In the genomic region with DNA sequence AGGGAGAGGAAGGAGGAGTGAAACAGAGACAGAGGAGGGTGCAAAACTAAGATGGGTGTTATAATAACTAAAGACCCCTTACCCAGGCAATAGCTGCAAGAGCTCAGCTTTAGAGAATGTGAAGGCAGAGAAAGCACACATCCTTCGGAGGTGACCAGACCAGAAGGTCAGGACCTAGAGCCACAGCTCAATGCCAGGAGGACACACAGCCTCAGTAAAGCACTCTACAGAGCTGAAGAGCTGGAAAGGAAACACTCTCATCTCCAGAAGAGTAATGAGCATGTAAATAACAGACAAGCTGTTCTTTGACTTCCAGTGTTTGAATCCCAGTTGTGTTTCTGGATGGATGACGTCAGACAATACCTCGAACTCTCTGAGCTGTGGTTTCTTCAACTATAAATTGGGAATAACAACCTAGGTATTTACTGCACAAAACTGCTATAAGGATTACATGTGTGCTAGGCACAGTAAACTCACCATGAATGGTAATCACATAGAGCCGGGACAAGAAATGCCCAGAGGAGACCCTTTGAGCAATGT, we compare ENCODE assay signal across 15 cellular contexts.
"Had no signal": no experiment of that assay in that cellular context is flagged by ENCODE, and none has a peak within 500 bp of the region (broad histone marks: within the 10 kb centered on the region; RNA-seq: fewer than 3 reads in every experiment).

No MANE protein-coding gene starts in this region.

- H3K27ac ChIP-seq: colonic mucosa, gastrocnemius medialis, heart right ventricle, parathyroid adenoma, thyroid gland, vagina, VCaP had no signal

- H3K4me1 ChIP-seq: colonic mucosa, gastrocnemius medialis, parathyroid adenoma, vagina had no signal

- H3K9me3 ChIP-seq: colonic mucosa, gastrocnemius medialis, heart right ventricle, thyroid gland, vagina had no signal

- ATAC-seq: activated CD4-positive, alpha-beta T cell treated with anti-CD3 and anti-CD28 coated beads for 36 hours; gastrocnemius medialis; heart right ventricle; stimulated activated effector memory CD8-positive, alpha-beta T cell treated with anti-CD3 and anti-CD28 coated beads, Interleukin-12 subunit alpha, Interleukin-12 subunit beta, amount 100 ng/mL, for 72 hours had no signal

- H3K4me3 ChIP-seq: colonic mucosa, gastrocnemius medialis, heart right ventricle, thyroid gland, vagina had no signal

- H3K36me3 ChIP-seq: colonic mucosa, gastrocnemius medialis, heart right ventricle, thyroid gland, vagina had no signal

- DNase-seq: activated CD4-positive, alpha-beta T cell treated with anti-CD3 and anti-CD28 coated beads for 36 hours; activated CD8-positive, alpha-beta memory T cell treated with anti-CD3 and anti-CD28 coated beads for 24 hours; activated naive CD4-positive, alpha-beta T cell treated with anti-CD3 and anti-CD28 coated beads, Interleukin-2, amount 10 ng/mL, durations not matched to agents 7 days and 5 days; activated T-cell treated with anti-CD3 and anti-CD28 coated beads for 4 hours; caudate nucleus; colonic mucosa; effector CD4-positive, alpha-beta T cell; gastrocnemius medialis; heart right ventricle; small intestine; thyroid gland had no signal
